In the genomic region with DNA sequence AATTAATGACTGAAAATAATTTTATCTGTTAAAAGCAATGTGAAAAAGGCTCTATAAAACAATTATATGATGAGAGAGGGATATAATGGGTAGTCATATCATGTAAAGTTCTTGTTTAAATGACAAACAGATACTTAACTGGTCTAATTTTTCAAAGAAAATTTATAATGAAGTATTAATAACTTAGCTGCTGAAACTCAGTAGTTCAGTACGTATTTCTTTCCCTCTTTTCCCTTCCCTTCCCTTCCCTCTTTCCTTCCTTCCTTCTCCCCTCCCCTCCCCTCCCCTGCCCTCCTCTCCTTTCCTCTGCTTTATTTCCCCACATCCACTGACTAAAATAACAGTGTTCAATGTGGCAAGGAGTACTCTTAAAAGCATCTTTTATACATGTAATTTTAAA, we compare ENCODE assay signal across 6 cellular contexts.
"Had no signal": no experiment of that assay in that cellular context is flagged by ENCODE, and none has a peak within 500 bp of the region (broad histone marks: within the 10 kb centered on the region; RNA-seq: fewer than 3 reads in every experiment).

No MANE protein-coding gene starts in this region.

- H3K9me3 Mint-ChIP-seq: IgD-negative memory B cell had no signal

- H3K4me1 Mint-ChIP-seq: IgD-negative memory B cell had no signal

- DNase-seq: IMR-90, KBM-7, KG1 had no signal

- H3K27me3 Mint-ChIP-seq: IgD-negative memory B cell had no signal

- H3K27ac ChIP-seq: HL-60 had no signal

- H3K36me3 Mint-ChIP-seq: IgD-negative memory B cell had no signal

- H3K27ac Mint-ChIP-seq: IgD-negative memory B cell had no signal

- FAIRE-seq: HTR-8/SVneo had no signal
